In the genomic region with DNA sequence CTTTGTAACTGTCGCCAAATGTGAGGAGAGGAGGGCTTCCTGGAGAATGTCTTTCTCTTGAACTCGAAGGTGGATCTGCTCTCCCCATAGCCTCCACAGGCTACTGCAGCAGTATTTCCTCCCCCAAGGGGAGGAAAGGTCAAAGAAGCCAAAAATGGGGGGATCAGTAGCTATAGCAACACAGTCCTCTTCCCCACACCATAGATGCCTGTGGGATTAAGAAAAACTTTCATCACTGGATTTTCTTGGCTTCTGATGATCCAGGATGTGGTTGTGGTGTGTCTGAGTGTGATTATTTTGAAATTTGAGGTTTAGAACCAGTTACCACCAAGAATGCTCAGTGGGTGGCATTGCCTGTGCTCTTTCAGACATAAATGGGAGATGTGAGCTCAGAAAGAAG, we compare ENCODE assay signal across 9 cellular contexts.
DNase-seq lines count a peak whose midpoint lies in the region; TF ChIP-seq lines count a peak whose summit lies in the region.
"Had no signal": no experiment of that assay in that cellular context is flagged by ENCODE, and none has a peak within 500 bp of the region (broad histone marks: within the 10 kb centered on the region; RNA-seq: fewer than 3 reads in every experiment).

No MANE protein-coding gene starts in this region.

- intact Hi-C loops in stomach (cut with DNase I; ENCODE audit: low total_unique reads), result no loop called here

- no peak for TF ChIP-seq EP300 in stomach (IDR thresholded peaks at IDR 0.05)

- TF ChIP-seq POLR2A in stomach (IDR thresholded peaks at IDR 0.05), result no peak

- no peaks in the 10 kb centered on the region for H3K36me3 ChIP-seq in stomach

- H3K27me3 ChIP-seq in stomach, result no peaks in the 10 kb centered on the region

- no peaks in the 10 kb centered on the region for H3K36me3 Mint-ChIP-seq in immature natural killer cell

- no peak for TF ChIP-seq CTCF in stomach (IDR thresholded peaks at IDR 0.05)

- no peaks in the 10 kb centered on the region for H3K4me1 ChIP-seq in stomach

- H3K27ac ChIP-seq in stomach, result no peak overlapping the region

- H3K9me3 ChIP-seq in stomach, result no peaks in the 10 kb centered on the region

- H3K9me3 Mint-ChIP-seq in immature natural killer cell, result no peaks in the 10 kb centered on the region

- DNase-seq in ELR (ENCODE audit: low read depth) (peak; percentile 22), H4 (ENCODE audit: low spot score) (peak; percentile 82), OCI-M1 (lab: John Stamatoyannopoulos, UW) (peak; percentile 25), immature natural killer cell (peak; percentile 65 to 70 (median 70)), middle frontal gyrus (ENCODE audit: extremely low spot score, low spot score) (no peak), stomach (no peak), T-helper 9 cell (no peak), NCI-H2196 (lab: John Stamatoyannopoulos, UW; ENCODE audit: unreplicated experiment) (no peak)
- DNase-seq: GOT3 had no signal

- H3K4me1 Mint-ChIP-seq in immature natural killer cell, result peaks cover 21 to 34% of the 10 kb centered on the region in 2 donors

- peak overlapping the region; percentile 35 to 71 (median 56) for H3K4me3 Mint-ChIP-seq in immature natural killer cell

- no peak overlapping the region for H3K4me3 ChIP-seq in stomach

- H3K27ac Mint-ChIP-seq in immature natural killer cell, result peak overlapping the region in 3 of 6 donors; percentile 11 to 88 (median 47)

- 48 to 64% (median 61%) methylated on average over 2 of the region's 2 CpGs for WGBS in stomach, 5 donors

- H3K27me3 Mint-ChIP-seq in immature natural killer cell (ENCODE audit: low read depth in 3 of 3), result peaks cover 12 to 29% (median 24%) of the 10 kb centered on the region in 3 donors

Comparison
In these comparisons a context has a peak if more than half of its experiments do, and no peak if none do; other contexts are left out.
1. DNase-seq: peak in ELR (single experiment), H4 (single experiment), OCI-M1 (single experiment) and immature natural killer cell (3 of 3); none in middle frontal gyrus (single experiment), stomach (single experiment), T-helper 9 cell (single experiment) and NCI-H2196 (single experiment).